10 cellular contexts compared by ENCODE assay signal in genomic region chr19:18999896-19000620, GRCh38. TPM values are rescaled to one million over a fixed set of nuclear protein-coding genes. Genes with fewer than 3 reads are reported as not detected.
A peak's percentile ranks its signal among the peaks of the same experiment; 100 is the strongest.
DNase-seq lines count a peak whose midpoint lies in the region; ATAC-seq and TF ChIP-seq lines count a peak whose summit lies in the region.
"Had no signal": no experiment of that assay in that cellular context is flagged by ENCODE, and none has a peak within 500 bp of the region (broad histone marks: within the 10 kb centered on the region; RNA-seq: fewer than 3 reads in every experiment).

No MANE protein-coding gene starts in this region.

- no peak for ATAC-seq in CD4-positive, alpha-beta T cell (ENCODE audit: poor library complexity)

- H3K4me3 ChIP-seq in brain microvascular endothelial cell (ENCODE audit: low read depth, low read length) = no peak overlapping the region

- H3K4me1 Mint-ChIP-seq in CD4-positive, alpha-beta T cell (ENCODE audit: low read depth) = peaks cover 24% of the 10 kb centered on the region
- peaks cover 28% of the 10 kb centered on the region for H3K4me1 Mint-ChIP-seq in HFFc6 (ENCODE audit: low read depth)

- no peaks in the 10 kb centered on the region for H3K27me3 ChIP-seq in CD4-positive, alpha-beta T cell (ENCODE audit: control insufficient read depth, insufficient read depth, low read length)
- no peaks in the 10 kb centered on the region for H3K27me3 ChIP-seq in brain microvascular endothelial cell (replicated peaks)

- no peaks in the 10 kb centered on the region for H3K9me3 Mint-ChIP-seq in CD4-positive, alpha-beta T cell
- H3K9me3 Mint-ChIP-seq in HFFc6 = no peaks in the 10 kb centered on the region

- peaks cover 64% of the 10 kb centered on the region for H3K36me3 ChIP-seq in brain microvascular endothelial cell (replicated peaks)

- intact Hi-C loops in CD4-positive, alpha-beta T cell (cut with DNase I, micrococcal nuclease) = loop anchor here in 1 of 2 experiments (5.0 kb wide), 1 partner anchor 247 kb away; no protein-coding TSS in a partner anchor

- no peak for DNase-seq in CD4-positive, alpha-beta T cell
- no peak for DNase-seq in HFFc6
- DNase-seq in brain microvascular endothelial cell = no peak
- DNase-seq in lung microvascular endothelial cell (ENCODE audit: low read depth in 2 of 2) = peak; percentile 43 to 56
- DNase-seq in NCI-H526 (lab: John Stamatoyannopoulos, UW) = no peak
- no peak for DNase-seq in pons (ENCODE audit: low spot score)
- no peak for DNase-seq in GOT3 (lab: John Stamatoyannopoulos, UW)
- no peak for DNase-seq in NCI-H2081 (lab: John Stamatoyannopoulos, UW)
- DNase-seq: stimulated activated CD4-positive, alpha-beta T cell treated with anti-CD3 and anti-CD28 coated beads, Interleukin-2, amount 100 ng/mL, for 24 hours had no signal

- no peak for TF ChIP-seq CTCF in CD4-positive, alpha-beta T cell (IDR thresholded peaks at IDR 0.05)
- TF ChIP-seq CTCF in HFFc6 (IDR thresholded peaks at IDR 0.05) (peak; percentile 54), brain microvascular endothelial cell (IDR thresholded peaks at IDR 0.05; ENCODE audit: low read depth, low read length, missing control alignments) (peak; percentile 54)

- no peaks in the 10 kb centered on the region for H3K27me3 Mint-ChIP-seq in CD4-positive, alpha-beta T cell
- peaks cover 10% of the 10 kb centered on the region for H3K27me3 Mint-ChIP-seq in HFFc6 (ENCODE audit: insufficient read depth)

- POLR2A ChIA-PET in CD4-positive, alpha-beta T cell (lab: Charles Lee) = interaction anchor here (0.6 kb wide), 1 partner anchor 109 kb away, joined by 4 read pairs; no protein-coding TSS in a partner anchor

- H3K4me3 Mint-ChIP-seq in CD4-positive, alpha-beta T cell = no peak overlapping the region
- H3K4me3 Mint-ChIP-seq in HFFc6 = no peak overlapping the region; the same call in 1 of the 2 replicates

- CTCF ChIA-PET in CD4-positive, alpha-beta T cell (lab: Charles Lee) = no interaction called here

- H3K27ac ChIP-seq in CD4-positive, alpha-beta T cell (ENCODE audit: low read depth, low read length) = no peak overlapping the region
- no peak overlapping the region for H3K27ac ChIP-seq in brain microvascular endothelial cell
- H3K27ac ChIP-seq: epithelial cell of prostate had no signal

- peak overlapping the region; percentile 61 for H3K27ac Mint-ChIP-seq in CD4-positive, alpha-beta T cell
- no peak overlapping the region; the same call in 1 of the 2 replicates for H3K27ac Mint-ChIP-seq in HFFc6

- in situ Hi-C loops in brain microvascular endothelial cell (cut with HindIII; ENCODE audit: low pct_ligation_motif_present, low sequenced_read_pairs) = no loop called here

- H3K36me3 Mint-ChIP-seq in CD4-positive, alpha-beta T cell (ENCODE audit: low read depth) = peaks cover 76% of the 10 kb centered on the region
- H3K36me3 Mint-ChIP-seq in HFFc6 (ENCODE audit: low read depth) = peaks cover 36% of the 10 kb centered on the region

- H3K9me3 ChIP-seq in CD4-positive, alpha-beta T cell (ENCODE audit: control insufficient read depth, low read length) = no peaks in the 10 kb centered on the region

RNA-seq across cellular contexts. Expression of gene SUGP2, which starts 33.3 kb away (rescaled TPM):
- total RNA-seq in CD4-positive, alpha-beta T cell = 100 to 1,000 TPM; 106 to 110 TPM
- 10 to 100 TPM; 57.6 to 71.5 (median 61.8) TPM for total RNA-seq in HFFc6 (2021; fragmentation: NEBNext Ultra II Directional; extraction: Animal tissue kit (Norgen Biotek cat#: 25700))
- total RNA-seq in lung microvascular endothelial cell = 8.1 and 14.7 TPM in 2 replicates

RNA-seq across cellular contexts. Expression of gene ARMC6, which starts 33.3 kb away (rescaled TPM):
- total RNA-seq in CD4-positive, alpha-beta T cell = 1 to 10 TPM; 5.9 to 6.0 TPM
- total RNA-seq in HFFc6 (2021; fragmentation: NEBNext Ultra II Directional; extraction: Animal tissue kit (Norgen Biotek cat#: 25700)) = 10 to 100 TPM; 30.2 to 41.7 (median 32.5) TPM
- total RNA-seq in lung microvascular endothelial cell = 32.3 and 49.8 TPM in 2 replicates

RNA-seq across cellular contexts. Expression of gene HOMER3, which starts 59.0 kb away (rescaled TPM):
- 1 to 10 TPM; 1.1 TPM for total RNA-seq in CD4-positive, alpha-beta T cell
- 10 to 100 TPM; 68.1 to 89.1 (median 77.9) TPM for total RNA-seq in HFFc6 (2021; fragmentation: NEBNext Ultra II Directional; extraction: Animal tissue kit (Norgen Biotek cat#: 25700))
- 124 and 279 TPM in 2 replicates for total RNA-seq in lung microvascular endothelial cell

Comparison
In these comparisons a context has a peak if more than half of its experiments do, and no peak if none do; other contexts are left out.
1. DNase-seq: peak in lung microvascular endothelial cell (2 of 2); none in CD4-positive, alpha-beta T cell (0 of 10), HFFc6 (single experiment), brain microvascular endothelial cell (single experiment), NCI-H526 (0 of 2), pons (single experiment), GOT3 (single experiment) and NCI-H2081 (0 of 2).
2. RNA of gene HOMER3, which starts 59.0 kb away (total RNA-seq): 124 to 279 TPM in lung microvascular endothelial cell and 68.1 to 89.1 TPM in HFFc6; 1.1 TPM in CD4-positive, alpha-beta T cell; every median in the first group is over 10 times any median in the second.